Comparison of ENCODE assay signal across 1 cellular context in the genomic region with DNA sequence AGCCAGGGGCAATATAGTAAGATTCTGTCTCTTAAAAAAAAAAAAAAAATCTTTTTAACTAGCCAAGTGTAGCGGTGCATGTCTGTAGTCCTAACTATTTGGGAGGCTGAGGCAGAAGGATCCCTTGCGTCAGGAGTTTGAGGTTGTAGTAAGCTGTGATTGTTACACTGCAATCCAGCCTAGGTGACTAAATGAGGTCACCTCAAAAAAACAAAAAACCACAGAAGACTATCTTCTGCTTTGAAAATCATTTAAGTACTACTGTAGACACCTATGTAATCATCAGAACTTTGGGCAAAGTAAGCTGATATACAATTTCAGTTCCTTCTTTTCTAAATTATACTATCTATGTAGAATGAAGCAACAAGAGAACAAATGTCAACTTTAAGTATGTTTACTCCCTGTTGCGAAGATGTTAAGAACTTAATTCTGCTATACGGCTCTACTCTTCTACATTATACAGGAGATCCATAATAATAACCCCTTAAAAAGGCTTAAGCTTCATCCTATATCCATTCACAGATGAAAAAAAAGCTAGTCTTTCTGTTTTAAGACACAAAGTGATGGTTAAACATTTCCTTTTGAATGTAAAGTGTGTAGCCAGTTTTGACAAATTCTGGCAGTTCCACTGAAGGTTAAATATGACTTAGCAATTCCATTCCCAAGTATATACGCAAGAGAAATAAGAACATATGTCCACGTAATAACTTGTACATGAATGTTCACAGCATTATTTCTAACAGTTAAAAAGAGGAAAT.
TF ChIP-seq lines count a peak whose summit lies in the region.

No MANE protein-coding gene starts in this region.

TF ChIP-seq in HepG2, 621 proteins besides CTCF, POLR2A, EP300 and RAD21 (continued from another document):
- TF ChIP-seq, protein P1, sequence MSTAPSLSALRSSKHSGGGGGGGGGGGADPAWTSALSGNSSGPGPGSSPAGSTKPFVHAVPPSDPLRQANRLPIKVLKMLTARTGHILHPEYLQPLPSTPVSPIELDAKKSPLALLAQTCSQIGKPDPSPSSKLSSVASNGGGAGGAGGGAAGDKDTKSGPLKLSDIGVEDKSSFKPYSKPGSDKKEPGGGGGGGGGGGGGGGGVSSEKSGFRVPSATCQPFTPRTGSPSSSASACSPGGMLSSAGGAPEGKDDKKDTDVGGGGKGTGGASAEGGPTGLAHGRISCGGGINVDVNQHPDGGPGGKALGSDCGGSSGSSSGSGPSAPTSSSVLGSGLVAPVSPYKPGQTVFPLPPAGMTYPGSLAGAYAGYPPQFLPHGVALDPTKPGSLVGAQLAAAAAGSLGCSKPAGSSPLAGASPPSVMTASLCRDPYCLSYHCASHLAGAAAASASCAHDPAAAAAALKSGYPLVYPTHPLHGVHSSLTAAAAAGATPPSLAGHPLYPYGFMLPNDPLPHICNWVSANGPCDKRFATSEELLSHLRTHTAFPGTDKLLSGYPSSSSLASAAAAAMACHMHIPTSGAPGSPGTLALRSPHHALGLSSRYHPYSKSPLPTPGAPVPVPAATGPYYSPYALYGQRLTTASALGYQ (CRISPR knock-in tag; IDR thresholded peaks at IDR 0.05), result no peak
- TF ChIP-seq, protein P2, sequence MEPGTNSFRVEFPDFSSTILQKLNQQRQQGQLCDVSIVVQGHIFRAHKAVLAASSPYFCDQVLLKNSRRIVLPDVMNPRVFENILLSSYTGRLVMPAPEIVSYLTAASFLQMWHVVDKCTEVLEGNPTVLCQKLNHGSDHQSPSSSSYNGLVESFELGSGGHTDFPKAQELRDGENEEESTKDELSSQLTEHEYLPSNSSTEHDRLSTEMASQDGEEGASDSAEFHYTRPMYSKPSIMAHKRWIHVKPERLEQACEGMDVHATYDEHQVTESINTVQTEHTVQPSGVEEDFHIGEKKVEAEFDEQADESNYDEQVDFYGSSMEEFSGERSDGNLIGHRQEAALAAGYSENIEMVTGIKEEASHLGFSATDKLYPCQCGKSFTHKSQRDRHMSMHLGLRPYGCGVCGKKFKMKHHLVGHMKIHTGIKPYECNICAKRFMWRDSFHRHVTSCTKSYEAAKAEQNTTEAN (CRISPR knock-in tag; conservative IDR thresholded peaks at IDR 0.05), result no peak
- TF ChIP-seq NFYC (CRISPR knock-in tag; IDR thresholded peaks at IDR 0.05) (no peak), MTA3 (CRISPR knock-in tag; IDR thresholded peaks at IDR 0.05) (no peak), RFX1 (IDR thresholded peaks at IDR 0.05) (no peak), ARNT2 (CRISPR knock-in tag; IDR thresholded peaks at IDR 0.05; ENCODE audit: low read depth) (no peak), SP140L (CRISPR knock-in tag; IDR thresholded peaks at IDR 0.05; ENCODE audit: borderline replicate concordance) (no peak), SMARCC2 (IDR thresholded peaks at IDR 0.05) (no peak), SP4 (CRISPR knock-in tag; IDR thresholded peaks at IDR 0.05) (no peak), ZNF34 (CRISPR knock-in tag; IDR thresholded peaks at IDR 0.05; ENCODE audit: borderline replicate concordance) (no peak)
- TF ChIP-seq, protein P3, sequence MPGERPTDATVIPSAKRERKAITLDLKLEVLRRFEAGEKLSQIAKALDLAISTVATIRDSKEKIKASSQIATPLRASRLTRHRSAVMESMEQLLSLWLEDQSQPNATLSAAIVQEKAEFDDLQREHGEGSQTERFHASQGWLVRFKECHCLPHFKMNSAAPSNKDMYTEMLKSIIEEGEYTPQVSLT (CRISPR knock-in tag; IDR thresholded peaks at IDR 0.05; ENCODE audit: borderline replicate concordance, low read depth), result no peak
- TF ChIP-seq, protein P4, sequence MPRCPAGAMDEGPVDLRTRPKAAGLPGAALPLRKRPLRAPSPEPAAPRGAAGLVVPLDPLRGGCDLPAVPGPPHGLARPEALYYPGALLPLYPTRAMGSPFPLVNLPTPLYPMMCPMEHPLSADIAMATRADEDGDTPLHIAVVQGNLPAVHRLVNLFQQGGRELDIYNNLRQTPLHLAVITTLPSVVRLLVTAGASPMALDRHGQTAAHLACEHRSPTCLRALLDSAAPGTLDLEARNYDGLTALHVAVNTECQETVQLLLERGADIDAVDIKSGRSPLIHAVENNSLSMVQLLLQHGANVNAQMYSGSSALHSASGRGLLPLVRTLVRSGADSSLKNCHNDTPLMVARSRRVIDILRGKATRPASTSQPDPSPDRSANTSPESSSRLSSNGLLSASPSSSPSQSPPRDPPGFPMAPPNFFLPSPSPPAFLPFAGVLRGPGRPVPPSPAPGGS (CRISPR knock-in tag; IDR thresholded peaks at IDR 0.05), result no peak
- TF ChIP-seq, protein P5, sequence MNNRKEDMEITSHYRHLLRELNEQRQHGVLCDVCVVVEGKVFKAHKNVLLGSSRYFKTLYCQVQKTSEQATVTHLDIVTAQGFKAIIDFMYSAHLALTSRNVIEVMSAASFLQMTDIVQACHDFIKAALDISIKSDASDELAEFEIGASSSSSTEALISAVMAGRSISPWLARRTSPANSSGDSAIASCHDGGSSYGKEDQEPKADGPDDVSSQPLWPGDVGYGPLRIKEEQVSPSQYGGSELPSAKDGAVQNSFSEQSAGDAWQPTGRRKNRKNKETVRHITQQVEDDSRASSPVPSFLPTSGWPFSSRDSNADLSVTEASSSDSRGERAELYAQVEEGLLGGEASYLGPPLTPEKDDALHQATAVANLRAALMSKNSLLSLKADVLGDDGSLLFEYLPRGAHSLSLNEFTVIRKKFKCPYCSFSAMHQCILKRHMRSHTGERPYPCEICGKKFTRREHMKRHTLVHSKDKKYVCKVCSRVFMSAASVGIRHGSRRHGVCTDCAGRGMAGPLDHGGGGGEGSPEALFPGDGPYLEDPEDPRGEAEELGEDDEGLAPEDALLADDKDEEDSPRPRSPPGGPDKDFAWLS (CRISPR knock-in tag; IDR thresholded peaks at IDR 0.05; ENCODE audit: borderline replicate concordance), result no peak
